Comparison of ENCODE assay signal across 1 cellular context in the genomic region with DNA sequence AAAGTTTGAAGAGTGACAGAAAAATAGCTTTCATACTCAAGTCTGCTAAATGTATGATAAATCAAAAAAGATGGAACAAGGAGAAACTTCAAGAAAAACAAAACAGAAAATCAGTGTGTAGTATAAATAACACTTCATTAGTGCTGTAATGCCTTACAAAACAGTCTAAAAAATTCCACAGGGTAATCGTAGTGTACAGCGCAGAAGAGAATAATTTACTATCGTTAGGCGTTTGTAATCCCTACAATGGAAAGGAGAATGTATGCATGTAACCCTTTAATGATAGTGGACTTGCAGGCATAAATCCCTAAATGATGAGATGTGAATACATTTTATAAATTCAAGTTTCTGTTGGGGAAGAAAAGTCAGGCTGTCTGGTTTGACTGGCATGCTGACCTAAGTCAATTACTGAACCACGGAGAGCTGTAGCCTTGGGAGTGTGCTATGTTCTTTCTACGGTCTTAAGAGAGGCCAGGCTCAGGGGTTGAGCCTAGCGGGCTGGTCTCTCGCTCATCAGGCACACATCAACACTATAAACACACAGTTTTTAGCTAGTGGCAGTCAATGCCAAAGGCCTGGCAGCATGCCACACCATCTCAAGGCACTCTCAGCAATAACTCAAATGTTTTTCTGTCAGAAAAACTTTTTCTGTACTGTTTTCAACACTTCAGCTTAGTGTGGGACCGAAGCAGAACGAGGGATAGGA.
A peak's percentile ranks its signal among the peaks of the same experiment; 100 is the strongest.
TF ChIP-seq lines count a peak whose summit lies in the region.

No MANE protein-coding gene starts in this region.

TF ChIP-seq in SK-N-SH, 30 proteins besides CTCF, POLR2A, EP300 and RAD21:
- TF ChIP-seq NRF1 (IDR thresholded peaks at IDR 0.05; ENCODE audit: low read depth, low read length) = no peak
- no peak for TF ChIP-seq GATA2 (CRISPR knock-in tag; IDR thresholded peaks at IDR 0.05)
- no peak for TF ChIP-seq TEAD4 (IDR thresholded peaks at IDR 0.05; ENCODE audit: borderline replicate concordance, insufficient read depth)
- no peak for TF ChIP-seq JUND (IDR thresholded peaks at IDR 0.05)
- no peak for TF ChIP-seq TAF1 (IDR thresholded peaks at IDR 0.05; ENCODE audit: borderline replicate concordance, low read depth, low read length)
- TF ChIP-seq, protein P1, sequence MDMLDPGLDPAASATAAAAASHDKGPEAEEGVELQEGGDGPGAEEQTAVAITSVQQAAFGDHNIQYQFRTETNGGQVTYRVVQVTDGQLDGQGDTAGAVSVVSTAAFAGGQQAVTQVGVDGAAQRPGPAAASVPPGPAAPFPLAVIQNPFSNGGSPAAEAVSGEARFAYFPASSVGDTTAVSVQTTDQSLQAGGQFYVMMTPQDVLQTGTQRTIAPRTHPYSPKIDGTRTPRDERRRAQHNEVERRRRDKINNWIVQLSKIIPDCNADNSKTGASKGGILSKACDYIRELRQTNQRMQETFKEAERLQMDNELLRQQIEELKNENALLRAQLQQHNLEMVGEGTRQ (IDR thresholded peaks at IDR 0.05; ENCODE audit: borderline replicate concordance, low read depth, low read length) = no peak
- TF ChIP-seq, protein P2, sequence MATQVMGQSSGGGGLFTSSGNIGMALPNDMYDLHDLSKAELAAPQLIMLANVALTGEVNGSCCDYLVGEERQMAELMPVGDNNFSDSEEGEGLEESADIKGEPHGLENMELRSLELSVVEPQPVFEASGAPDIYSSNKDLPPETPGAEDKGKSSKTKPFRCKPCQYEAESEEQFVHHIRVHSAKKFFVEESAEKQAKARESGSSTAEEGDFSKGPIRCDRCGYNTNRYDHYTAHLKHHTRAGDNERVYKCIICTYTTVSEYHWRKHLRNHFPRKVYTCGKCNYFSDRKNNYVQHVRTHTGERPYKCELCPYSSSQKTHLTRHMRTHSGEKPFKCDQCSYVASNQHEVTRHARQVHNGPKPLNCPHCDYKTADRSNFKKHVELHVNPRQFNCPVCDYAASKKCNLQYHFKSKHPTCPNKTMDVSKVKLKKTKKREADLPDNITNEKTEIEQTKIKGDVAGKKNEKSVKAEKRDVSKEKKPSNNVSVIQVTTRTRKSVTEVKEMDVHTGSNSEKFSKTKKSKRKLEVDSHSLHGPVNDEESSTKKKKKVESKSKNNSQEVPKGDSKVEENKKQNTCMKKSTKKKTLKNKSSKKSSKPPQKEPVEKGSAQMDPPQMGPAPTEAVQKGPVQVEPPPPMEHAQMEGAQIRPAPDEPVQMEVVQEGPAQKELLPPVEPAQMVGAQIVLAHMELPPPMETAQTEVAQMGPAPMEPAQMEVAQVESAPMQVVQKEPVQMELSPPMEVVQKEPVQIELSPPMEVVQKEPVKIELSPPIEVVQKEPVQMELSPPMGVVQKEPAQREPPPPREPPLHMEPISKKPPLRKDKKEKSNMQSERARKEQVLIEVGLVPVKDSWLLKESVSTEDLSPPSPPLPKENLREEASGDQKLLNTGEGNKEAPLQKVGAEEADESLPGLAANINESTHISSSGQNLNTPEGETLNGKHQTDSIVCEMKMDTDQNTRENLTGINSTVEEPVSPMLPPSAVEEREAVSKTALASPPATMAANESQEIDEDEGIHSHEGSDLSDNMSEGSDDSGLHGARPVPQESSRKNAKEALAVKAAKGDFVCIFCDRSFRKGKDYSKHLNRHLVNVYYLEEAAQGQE (IDR thresholded peaks at IDR 0.05; ENCODE audit: low read depth, low read length) = no peak
- TF ChIP-seq, protein P3, sequence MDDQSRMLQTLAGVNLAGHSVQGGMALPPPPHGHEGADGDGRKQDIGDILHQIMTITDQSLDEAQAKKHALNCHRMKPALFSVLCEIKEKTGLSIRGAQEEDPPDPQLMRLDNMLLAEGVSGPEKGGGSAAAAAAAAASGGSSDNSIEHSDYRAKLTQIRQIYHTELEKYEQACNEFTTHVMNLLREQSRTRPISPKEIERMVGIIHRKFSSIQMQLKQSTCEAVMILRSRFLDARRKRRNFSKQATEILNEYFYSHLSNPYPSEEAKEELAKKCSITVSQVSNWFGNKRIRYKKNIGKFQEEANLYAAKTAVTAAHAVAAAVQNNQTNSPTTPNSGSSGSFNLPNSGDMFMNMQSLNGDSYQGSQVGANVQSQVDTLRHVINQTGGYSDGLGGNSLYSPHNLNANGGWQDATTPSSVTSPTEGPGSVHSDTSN (IDR thresholded peaks at IDR 0.05) = peak; percentile 53
- no peak for TF ChIP-seq FOXM1 (IDR thresholded peaks at IDR 0.05; ENCODE audit: low read depth)
- TF ChIP-seq MXI1 (IDR thresholded peaks at IDR 0.05; ENCODE audit: low read depth, low read length) = no peak
- TF ChIP-seq NFIC (IDR thresholded peaks at IDR 0.05; ENCODE audit: borderline replicate concordance) = peak; percentile 65
- TF ChIP-seq, protein P4, sequence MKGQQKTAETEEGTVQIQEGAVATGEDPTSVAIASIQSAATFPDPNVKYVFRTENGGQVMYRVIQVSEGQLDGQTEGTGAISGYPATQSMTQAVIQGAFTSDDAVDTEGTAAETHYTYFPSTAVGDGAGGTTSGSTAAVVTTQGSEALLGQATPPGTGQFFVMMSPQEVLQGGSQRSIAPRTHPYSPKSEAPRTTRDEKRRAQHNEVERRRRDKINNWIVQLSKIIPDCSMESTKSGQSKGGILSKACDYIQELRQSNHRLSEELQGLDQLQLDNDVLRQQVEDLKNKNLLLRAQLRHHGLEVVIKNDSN (IDR thresholded peaks at IDR 0.05; ENCODE audit: borderline replicate concordance, low read depth) = no peak
- no peak; the same call in 1 of the 2 replicates for TF ChIP-seq SIN3A (IDR thresholded peaks at IDR 0.05; ENCODE audit: borderline replicate concordance, low read depth, low read length)
- TF ChIP-seq ELF1 (IDR thresholded peaks at IDR 0.05) = no peak
- no peak for TF ChIP-seq RXRA (IDR thresholded peaks at IDR 0.05; ENCODE audit: borderline replicate concordance, low read depth)
- TF ChIP-seq TCF12 (IDR thresholded peaks at IDR 0.05) = peak; percentile 9; the same call in 1 of the 2 replicates
- TF ChIP-seq, protein P5, sequence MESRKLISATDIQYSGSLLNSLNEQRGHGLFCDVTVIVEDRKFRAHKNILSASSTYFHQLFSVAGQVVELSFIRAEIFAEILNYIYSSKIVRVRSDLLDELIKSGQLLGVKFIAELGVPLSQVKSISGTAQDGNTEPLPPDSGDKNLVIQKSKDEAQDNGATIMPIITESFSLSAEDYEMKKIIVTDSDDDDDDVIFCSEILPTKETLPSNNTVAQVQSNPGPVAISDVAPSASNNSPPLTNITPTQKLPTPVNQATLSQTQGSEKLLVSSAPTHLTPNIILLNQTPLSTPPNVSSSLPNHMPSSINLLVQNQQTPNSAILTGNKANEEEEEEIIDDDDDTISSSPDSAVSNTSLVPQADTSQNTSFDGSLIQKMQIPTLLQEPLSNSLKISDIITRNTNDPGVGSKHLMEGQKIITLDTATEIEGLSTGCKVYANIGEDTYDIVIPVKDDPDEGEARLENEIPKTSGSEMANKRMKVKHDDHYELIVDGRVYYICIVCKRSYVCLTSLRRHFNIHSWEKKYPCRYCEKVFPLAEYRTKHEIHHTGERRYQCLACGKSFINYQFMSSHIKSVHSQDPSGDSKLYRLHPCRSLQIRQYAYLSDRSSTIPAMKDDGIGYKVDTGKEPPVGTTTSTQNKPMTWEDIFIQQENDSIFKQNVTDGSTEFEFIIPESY (IDR thresholded peaks at IDR 0.05; ENCODE audit: borderline replicate concordance, low read depth) = no peak
- TF ChIP-seq RFX5 (IDR thresholded peaks at IDR 0.05; ENCODE audit: low read length) = no peak
- no peak for TF ChIP-seq SMC3 (IDR thresholded peaks at IDR 0.05; ENCODE audit: low read depth, low read length)
